2 cellular contexts compared by ENCODE assay signal in genomic region chr11:75656044-75656726, GRCh38.
TF ChIP-seq lines count a peak whose summit lies in the region.

No MANE protein-coding gene starts in this region.

TF ChIP-seq in GM23338, 12 proteins besides CTCF, POLR2A, EP300 and RAD21 (continued from another document):
- TF ChIP-seq ZNF462 (CRISPR knock-in tag; IDR thresholded peaks at IDR 0.05), result no peak
- no peak for TF ChIP-seq CREB1 (CRISPR knock-in tag; IDR thresholded peaks at IDR 0.05; ENCODE audit: low read depth)
- no peak for TF ChIP-seq POLR2AphosphoS5 (IDR thresholded peaks at IDR 0.05; ENCODE audit: low read depth)
- no peak for TF ChIP-seq EZH2phosphoT487 (IDR thresholded peaks at IDR 0.05; ENCODE audit: unreplicated experiment)
- TF ChIP-seq REST (IDR thresholded peaks at IDR 0.05; ENCODE audit: unreplicated experiment), result no peak
- TF ChIP-seq ETS1 (IDR thresholded peaks at IDR 0.05), result no peak
- TF ChIP-seq EZH2 (IDR thresholded peaks at IDR 0.05; ENCODE audit: low read depth, unreplicated experiment), result no peak
- no peak for TF ChIP-seq ZNF114 (CRISPR knock-in tag; IDR thresholded peaks at IDR 0.05)
- TF ChIP-seq NANOG (IDR thresholded peaks at IDR 0.05; ENCODE audit: borderline replicate concordance), result no peak
- TF ChIP-seq JUNB (IDR thresholded peaks at IDR 0.05; ENCODE audit: unreplicated experiment), result no peak
- TF ChIP-seq STAT1 (IDR thresholded peaks at IDR 0.05; ENCODE audit: unreplicated experiment), result no peak

TF ChIP-seq in SK-N-SH, 30 proteins besides CTCF, POLR2A, EP300 and RAD21 (continued from another document):
- TF ChIP-seq PBX3 (IDR thresholded peaks at IDR 0.05) (no peak), GABPA (IDR thresholded peaks at IDR 0.05; ENCODE audit: low read depth) (no peak), FOSL2 (IDR thresholded peaks at IDR 0.05; ENCODE audit: borderline replicate concordance, low read depth) (no peak), JUND (IDR thresholded peaks at IDR 0.05) (no peak), EZH2phosphoT487 (IDR thresholded peaks at IDR 0.05; ENCODE audit: borderline replicate concordance, low read depth) (no peak), MEF2A (IDR thresholded peaks at IDR 0.05; ENCODE audit: borderline replicate concordance, low read depth) (no peak), FOXM1 (IDR thresholded peaks at IDR 0.05; ENCODE audit: low read depth) (no peak), GATA2 (CRISPR knock-in tag; IDR thresholded peaks at IDR 0.05) (no peak), TAF1 (IDR thresholded peaks at IDR 0.05; ENCODE audit: borderline replicate concordance, low read depth, low read length) (no peak), REST (IDR thresholded peaks at IDR 0.05; ENCODE audit: low read depth, low read length) (no peak), ZBTB33 (IDR thresholded peaks at IDR 0.05; ENCODE audit: borderline replicate concordance, low read depth) (no peak)
